12 cellular contexts compared by ENCODE assay signal in genomic region chr3:12508316-12508715, GRCh38. TPM values are rescaled to one million over a fixed set of nuclear protein-coding genes. Genes with fewer than 3 reads are reported as not detected.
DNase-seq lines count a peak whose midpoint lies in the region; FAIRE-seq and TF ChIP-seq lines count a peak whose summit lies in the region.
"Had no signal": no experiment of that assay in that cellular context is flagged by ENCODE, and none has a peak within 500 bp of the region (broad histone marks: within the 10 kb centered on the region; RNA-seq: fewer than 3 reads in every experiment).

No MANE protein-coding gene starts in this region.

- H3K4me2 ChIP-seq in endothelial cell of umbilical vein (ENCODE audit: insufficient read depth, low read length) = peak overlapping the region; percentile 53
- peak overlapping the region; percentile 44 for H3K4me2 ChIP-seq in mesenchymal stem cell (ENCODE audit: low read length, poor library complexity, severe bottlenecking)
- H3K4me2 ChIP-seq in Karpas-422 (ENCODE audit: low read depth, low read length, poor library complexity, severe bottlenecking) = no peak overlapping the region

- peak; percentile 92 for FAIRE-seq in endothelial cell of umbilical vein (lab: Jason Lieb, UNC)
- FAIRE-seq: A204.1 had no signal

- no peak overlapping the region for H2AK5ac ChIP-seq in mesenchymal stem cell (ENCODE audit: low read length, severe bottlenecking)

- H3K4ac ChIP-seq in mesenchymal stem cell (ENCODE audit: low read depth in 1 of 2, low read length in 2 of 2) = no peak overlapping the region

- H4K91ac ChIP-seq in mesenchymal stem cell (ENCODE audit: low read length) = no peak overlapping the region

- no peaks in the 10 kb centered on the region for H3K27me3 ChIP-seq in endothelial cell of umbilical vein (ENCODE audit: control insufficient read depth in 2 of 2, insufficient read depth in 2 of 2, low read length in 2 of 2)
- H3K27me3 ChIP-seq in mesenchymal stem cell (ENCODE audit: control insufficient read depth in 1 of 2, insufficient read depth in 1 of 2, low read length in 2 of 2) = no peaks in the 10 kb centered on the region
- H3K27me3 ChIP-seq in H7 (ENCODE audit: control insufficient read depth, insufficient read depth, low read length) = no peaks in the 10 kb centered on the region
- no peaks in the 10 kb centered on the region for H3K27me3 ChIP-seq in Karpas-422 (ENCODE audit: low read length)

- TF ChIP-seq CTCF in endothelial cell of umbilical vein (IDR thresholded peaks at IDR 0.05; ENCODE audit: extremely low read depth in 1 of 2, insufficient read depth in 1 of 2, low read depth in 1 of 2, low read length in 2 of 2) = no peak

- H3K36me3 ChIP-seq in endothelial cell of umbilical vein (ENCODE audit: control insufficient read depth in 2 of 2, extremely low read depth in 1 of 2, insufficient read depth in 2 of 2, low read length in 2 of 2) (peaks cover 0 to 3% of the 10 kb centered on the region in 2 experiments), mesenchymal stem cell (ENCODE audit: control insufficient read depth in 1 of 2, insufficient read depth in 2 of 2, low read depth in 1 of 2, low read length in 2 of 2) (peaks cover 14 to 53% of the 10 kb centered on the region in 2 experiments), H7 (replicated peaks; ENCODE audit: control insufficient read depth, insufficient read depth, low read length) (peaks cover 11% of the 10 kb centered on the region), Karpas-422 (ENCODE audit: insufficient read depth, low read length) (peaks cover 10% of the 10 kb centered on the region; the same call in 1 of the 2 replicates)

- H3K4me3 ChIP-seq in endothelial cell of umbilical vein (replicated peaks in 1 of 3; ENCODE audit: insufficient read depth in 1 of 3, low read depth in 1 of 3, low read length in 3 of 3) (no peak overlapping the region), mesenchymal stem cell (ENCODE audit: insufficient read depth in 1 of 2, low read depth in 1 of 2, low read length in 2 of 2) (peak overlapping the region in 1 of 2 experiments; percentile 55), H7 (ENCODE audit: insufficient read depth, low read depth, low read length) (no peak overlapping the region), Karpas-422 (ENCODE audit: low read length) (no peak overlapping the region)
- H3K4me3 ChIP-seq: SK-N-MC had no signal

- no peak for TF ChIP-seq POLR2A in endothelial cell of umbilical vein (IDR thresholded peaks at IDR 0.05; ENCODE audit: low read depth, low read length)

- DNase-seq in 8988T (peak; percentile 48), NCI-H226 (peak; percentile 92), endothelial cell of umbilical vein (ENCODE audit: low read depth, low spot score) (peak; percentile 76), mesenchymal stem cell (peak; percentile 97), H7 (no peak), Karpas-422 (no peak), OCI-M2 (lab: John Stamatoyannopoulos, UW; ENCODE audit: unreplicated experiment) (no peak)
- no peak for DNase-seq in NK-92 treated with Interleukin-12 subunit alpha and Interleukin-12 subunit beta, amount 100 ng/mL, for 24 hours (lab: John Stamatoyannopoulos, UW)
- DNase-seq: stimulated activated CD4-positive, alpha-beta T cell treated with anti-CD3 and anti-CD28 coated beads, Interleukin-4, amount 100 ng/mL, for 4 hours had no signal

- peak overlapping the region; percentile 9 for H2AFZ ChIP-seq in endothelial cell of umbilical vein (ENCODE audit: low read depth, low read length)
- H2AFZ ChIP-seq in mesenchymal stem cell (ENCODE audit: low read depth, low read length) = no peak overlapping the region
- no peak overlapping the region for H2AFZ ChIP-seq in Karpas-422 (ENCODE audit: low read length)

- H3K9me3 ChIP-seq in endothelial cell of umbilical vein (replicated peaks; ENCODE audit: control insufficient read depth, insufficient read depth, low read length) = no peaks in the 10 kb centered on the region
- H3K9me3 ChIP-seq in mesenchymal stem cell (ENCODE audit: control insufficient read depth, low read length) = no peaks in the 10 kb centered on the region
- H3K9me3 ChIP-seq in Karpas-422 (ENCODE audit: low read length) = no peaks in the 10 kb centered on the region

- H3K79me2 ChIP-seq in endothelial cell of umbilical vein (ENCODE audit: control insufficient read depth, insufficient read depth, low read length) (no peaks in the 10 kb centered on the region), Karpas-422 (ENCODE audit: low read length) (no peaks in the 10 kb centered on the region)

- POLR2A ChIA-PET in endothelial cell of umbilical vein (lab: Charles Lee) = interaction anchor here (0.8 kb wide), 1 partner anchor 13 kb away, joined by 4 read pairs; no protein-coding TSS in a partner anchor

- H3K23ac ChIP-seq in mesenchymal stem cell (ENCODE audit: low read length in 2 of 2) = no peak overlapping the region

- no peaks in the 10 kb centered on the region for H3K9me1 ChIP-seq in endothelial cell of umbilical vein (replicated peaks; ENCODE audit: control insufficient read depth, extremely low read depth, insufficient read depth, low read length)

- peaks cover 18% of the 10 kb centered on the region for H3K4me1 ChIP-seq in endothelial cell of umbilical vein (ENCODE audit: control insufficient read depth, extremely low read depth, insufficient read depth, low read length)
- H3K4me1 ChIP-seq in mesenchymal stem cell (ENCODE audit: control insufficient read depth, insufficient read depth, low read depth, low read length) = peaks cover 12% of the 10 kb centered on the region
- H3K4me1 ChIP-seq in Karpas-422 (ENCODE audit: low read length) = no peaks in the 10 kb centered on the region

- H4K20me1 ChIP-seq in endothelial cell of umbilical vein (replicated peaks; ENCODE audit: control insufficient read depth, extremely low read depth, insufficient read depth, low read length) (no peaks in the 10 kb centered on the region), Karpas-422 (ENCODE audit: insufficient read depth, low read depth, low read length) (no peaks in the 10 kb centered on the region)

- no peak overlapping the region for H2BK15ac ChIP-seq in mesenchymal stem cell (ENCODE audit: low read depth, poor library complexity, severe bottlenecking)

- no peak overlapping the region for H3K14ac ChIP-seq in mesenchymal stem cell (ENCODE audit: low read length in 2 of 2)

- no peak overlapping the region for H2BK5ac ChIP-seq in mesenchymal stem cell (ENCODE audit: low read depth, low read length, poor library complexity, severe bottlenecking)

- WGBS in mesenchymal stem cell = 3% methylated on average over 5 of the region's 5 CpGs

- H4K8ac ChIP-seq in mesenchymal stem cell (ENCODE audit: low read length) = no peak overlapping the region

- peaks cover 12% of the 10 kb centered on the region for H3K79me1 ChIP-seq in mesenchymal stem cell (replicated peaks; ENCODE audit: low read length, poor library complexity, severe bottlenecking)

- H3K27ac ChIP-seq in endothelial cell of umbilical vein (ENCODE audit: insufficient read depth, low read depth, low read length) (peak overlapping the region; percentile 49), mesenchymal stem cell (ENCODE audit: low read length, poor library complexity, severe bottlenecking) (peak overlapping the region; percentile 87), Karpas-422 (ENCODE audit: low read length) (no peak overlapping the region)
- H3K27ac ChIP-seq: SK-N-MC had no signal

- no peak overlapping the region for H3K18ac ChIP-seq in mesenchymal stem cell (ENCODE audit: low read depth in 1 of 2, low read length in 2 of 2)

- H3K9ac ChIP-seq in endothelial cell of umbilical vein (replicated peaks; ENCODE audit: extremely low read depth, insufficient read depth, low read length) (no peak overlapping the region), mesenchymal stem cell (ENCODE audit: low read length) (peak overlapping the region; percentile 69), Karpas-422 (ENCODE audit: low read length) (no peak overlapping the region)

- dilution Hi-C loops in endothelial cell of umbilical vein (cut with MboI; ENCODE audit: extremely low pct_ligation_motif_present, low sequenced_read_pairs) = no loop called here

- no peak overlapping the region for H2BK12ac ChIP-seq in mesenchymal stem cell (ENCODE audit: low read length in 2 of 2)

- CTCF ChIA-PET in endothelial cell of umbilical vein (lab: Charles Lee) = interaction anchor here (0.9 to 2.6 kb wide), 7 partner anchors 11 to 373 kb away, joined by 3 to 8 read pairs (median 3); partner anchors contain the start of gene TSEN2

- intact Hi-C loops in endothelial cell of umbilical vein (cut with micrococcal nuclease) = loop anchor here (1.0 kb wide), 1 partner anchor 49 kb away; the partner anchor contains the start of gene MKRN2

- no TSS peak for BruUV-seq in endothelial cell of umbilical vein (replicated peaks; lab: Mats Ljungman, UMichigan)

- H3K9me2 ChIP-seq in Karpas-422 (replicated peaks; ENCODE audit: insufficient read depth, low read length) = no peaks in the 10 kb centered on the region

- H2BK120ac ChIP-seq in mesenchymal stem cell (ENCODE audit: low read depth, low read length) = peak overlapping the region; percentile 66

RNA-seq across cellular contexts. Expression of gene TSEN2, which starts 24.0 kb away (rescaled TPM):
- 12.1 and 12.6 TPM in 2 replicates for total RNA-seq in endothelial cell of umbilical vein
- 6.9 and 8.3 TPM in 2 replicates for polyA plus RNA-seq in endothelial cell of umbilical vein
- 5.2 and 5.5 TPM in 2 replicates for polyA plus RNA-seq in endothelial cell of umbilical vein (2011; cell fraction: cytosol; rRNA removed)
- polyA plus RNA-seq in endothelial cell of umbilical vein (2011; cell fraction: nucleus; rRNA removed) = 16.0 and 23.9 TPM in 2 replicates
- 8.6 and 12.3 TPM in 2 replicates for polyA plus RNA-seq in endothelial cell of umbilical vein (2012)
- 9.3 and 11.0 TPM in 2 replicates for polyA minus RNA-seq in endothelial cell of umbilical vein
- 25.5 TPM for polyA minus RNA-seq in endothelial cell of umbilical vein (2011; cell fraction: cytosol; rRNA and poly(A)+ RNA removed)
- 12.8 and 14.1 TPM in 2 replicates for polyA minus RNA-seq in endothelial cell of umbilical vein (2011; cell fraction: nucleus; rRNA and poly(A)+ RNA removed)
- polyA plus RNA-seq in mesenchymal stem cell (2013, experiment 1 of 2) = 3.8 TPM
- 4.3 TPM for polyA plus RNA-seq in mesenchymal stem cell (2013, experiment 2 of 2)
- 17.1 and 19.3 TPM in 2 replicates for total RNA-seq in H7 (2014; rRNA removed; shearing (Covaris generic))
- total RNA-seq in Karpas-422 (2014; rRNA removed; shearing (Covaris generic); ENCODE audit: low replicate concordance) = 19.3 and 28.4 TPM in 2 replicates

RNA-seq across cellular contexts. Expression of gene MKRN2OS, which starts 37.0 kb away (rescaled TPM):
- total RNA-seq in endothelial cell of umbilical vein = not detected in 2 replicates
- polyA plus RNA-seq in endothelial cell of umbilical vein = not detected in 2 replicates
- not detected in 2 replicates for polyA plus RNA-seq in endothelial cell of umbilical vein (2011; cell fraction: cytosol; rRNA removed)
- not detected in 2 replicates for polyA plus RNA-seq in endothelial cell of umbilical vein (2011; cell fraction: nucleus; rRNA removed)
- not detected in 2 replicates for polyA plus RNA-seq in endothelial cell of umbilical vein (2012)
- polyA minus RNA-seq in endothelial cell of umbilical vein = not detected in 2 replicates
- polyA minus RNA-seq in endothelial cell of umbilical vein (2011; cell fraction: cytosol; rRNA and poly(A)+ RNA removed) = not detected
- polyA minus RNA-seq in endothelial cell of umbilical vein (2011; cell fraction: nucleus; rRNA and poly(A)+ RNA removed) = not detected in 2 replicates
- polyA plus RNA-seq in mesenchymal stem cell (2013, experiment 1 of 2) = not detected
- polyA plus RNA-seq in mesenchymal stem cell (2013, experiment 2 of 2) = not detected
- not detected in 2 replicates for total RNA-seq in H7 (2014; rRNA removed; shearing (Covaris generic))
- total RNA-seq in Karpas-422 (2014; rRNA removed; shearing (Covaris generic); ENCODE audit: low replicate concordance) = not detected in 2 replicates
- total RNA-seq: activated T-helper 1 cell treated with anti-CD3 and anti-CD28 coated beads, Interleukin-12 subunit alpha, Interleukin-12 subunit beta, Interleukin-2, Interleukin-4 antibody, amounts not matched to agents 30 ng/mL and 10 ng/mL and 1 ng/mL, durations not matched to agents 14 hours and 24 hours and 36 hours had no signal

RNA-seq across cellular contexts. Expression of gene MKRN2, which starts 48.6 kb away (rescaled TPM):
- 26.4 and 27.3 TPM in 2 replicates for total RNA-seq in endothelial cell of umbilical vein
- 28.0 and 29.9 TPM in 2 replicates for polyA plus RNA-seq in endothelial cell of umbilical vein
- 35.5 and 37.0 TPM in 2 replicates for polyA plus RNA-seq in endothelial cell of umbilical vein (2011; cell fraction: cytosol; rRNA removed)
- polyA plus RNA-seq in endothelial cell of umbilical vein (2011; cell fraction: nucleus; rRNA removed) = 25.4 and 28.4 TPM in 2 replicates
- 22.3 and 29.0 TPM in 2 replicates for polyA plus RNA-seq in endothelial cell of umbilical vein (2012)
- polyA minus RNA-seq in endothelial cell of umbilical vein = 37.8 and 45.9 TPM in 2 replicates
- polyA minus RNA-seq in endothelial cell of umbilical vein (2011; cell fraction: cytosol; rRNA and poly(A)+ RNA removed) = 16.9 TPM
- polyA minus RNA-seq in endothelial cell of umbilical vein (2011; cell fraction: nucleus; rRNA and poly(A)+ RNA removed) = 13.3 and 15.5 TPM in 2 replicates
- 21.7 TPM for polyA plus RNA-seq in mesenchymal stem cell (2013, experiment 1 of 2)
- 22.3 TPM for polyA plus RNA-seq in mesenchymal stem cell (2013, experiment 2 of 2)
- total RNA-seq in H7 (2014; rRNA removed; shearing (Covaris generic)) = 29.0 TPM in 2 replicates
- 41.9 and 44.5 TPM in 2 replicates for total RNA-seq in Karpas-422 (2014; rRNA removed; shearing (Covaris generic); ENCODE audit: low replicate concordance)

Comparison
In these comparisons a context has a peak if more than half of its experiments do, and no peak if none do; other contexts are left out.
1. DNase-seq: peak in 8988T (single experiment), NCI-H226 (single experiment), endothelial cell of umbilical vein (single experiment) and mesenchymal stem cell (single experiment); none in NK-92 treated with Interleukin-12 subunit alpha and Interleukin-12 subunit beta, amount 100 ng/mL, for 24 hours (single experiment), H7 (single experiment), Karpas-422 (single experiment) and OCI-M2 (single experiment).